30 cellular contexts compared by ENCODE assay signal in genomic region chr13:60121288-60121687, GRCh38.
"Had no signal": no experiment of that assay in that cellular context is flagged by ENCODE, and none has a peak within 500 bp of the region (broad histone marks: within the 10 kb centered on the region; RNA-seq: fewer than 3 reads in every experiment).

No MANE protein-coding gene starts in this region.

- H3K36me3 ChIP-seq: ascending aorta, cardiac muscle cell, colonic mucosa, WERI-Rb-1 had no signal

- DNase-seq: activated CD4-positive, alpha-beta memory T cell treated with anti-CD3 and anti-CD28 coated beads, Interleukin-2, amount 10 ng/mL, durations not matched to agents 7 days and 5 days; activated CD4-positive, alpha-beta T cell treated with anti-CD3 and anti-CD28 coated beads for 1 hour; activated CD4-positive, alpha-beta T cell treated with anti-CD3 and anti-CD28 coated beads for 36 hours; activated CD4-positive, alpha-beta T cell treated with anti-CD3 and anti-CD28 coated beads for 48 hours; activated CD4-positive, alpha-beta T cell treated with anti-CD3 and anti-CD28 coated beads, Interleukin-2, amount 10 ng/mL, durations not matched to agents 7 days and 5 days; activated CD4-positive, alpha-beta T cell treated with anti-CD3 and anti-CD28 coated beads, Interleukin-2, amount 50 U/mL, for 48 hours; activated CD4-positive, CD25-positive, alpha-beta regulatory T cell; activated CD8-positive, alpha-beta memory T cell treated with anti-CD3 and anti-CD28 coated beads for 24 hours; activated CD8-positive, alpha-beta memory T cell treated with anti-CD3 and anti-CD28 coated beads, Interleukin-2, amount 10 ng/mL, durations not matched to agents 7 days and 5 days; activated CD8-positive, alpha-beta memory T cell treated with anti-CD3 and anti-CD28 coated beads, Interleukin-2, amount 50 U/mL, for 48 hours; activated CD8-positive, alpha-beta T cell treated with anti-CD3 and anti-CD28 coated beads, Interleukin-2, amount 10 ng/mL, durations not matched to agents 7 days and 5 days; activated effector memory CD4-positive, alpha-beta T cell treated with Interleukin-2 at 50 U/mL for 16 hours; activated gamma-delta T cell; activated naive CD4-positive, alpha-beta T cell treated with anti-CD3 and anti-CD28 coated beads, Interleukin-2, amount 10 ng/mL, durations not matched to agents 7 days and 5 days; activated naive CD4-positive, alpha-beta T cell treated with Interleukin-2 at 50 U/mL for 16 hours; activated naive CD8-positive, alpha-beta T cell treated with anti-CD3 and anti-CD28 coated beads, Interleukin-2, amount 10 ng/mL, durations not matched to agents 7 days and 5 days; activated naive CD8-positive, alpha-beta T cell treated with anti-CD3 and anti-CD28 coated beads, Interleukin-2, amount 50 U/mL, for 24 hours; activated T-cell treated with anti-CD3 and anti-CD28 coated beads, Interleukin-2, amount 50 U/mL, for 24 hours; activated T-cell treated with anti-CD3 and anti-CD28 coated beads, Interleukin-2, amount 50 U/mL, for 48 hours; amygdala; anterior cingulate cortex; caudate nucleus; cerebellar nuclear complex; colonic mucosa; T-helper 9 cell; WERI-Rb-1 had no signal

- H3K9me3 ChIP-seq: ascending aorta, colonic mucosa had no signal

- H3K4me3 ChIP-seq: ascending aorta, cardiac muscle cell, colonic mucosa had no signal

- H3K4me1 ChIP-seq: ascending aorta, colonic mucosa had no signal

- ATAC-seq: activated CD4-positive, alpha-beta T cell treated with anti-CD3 and anti-CD28 coated beads for 36 hours; activated CD4-positive, CD25-positive, alpha-beta regulatory T cell treated with anti-CD3 and anti-CD28 coated beads, Interleukin-2, amount 50 U/mL, for 24 hours; activated CD8-positive, alpha-beta memory T cell treated with anti-CD3 and anti-CD28 coated beads, Interleukin-2, amount 10 ng/mL, durations not matched to agents 7 days and 5 days; activated CD8-positive, alpha-beta T cell treated with anti-CD3 and anti-CD28 coated beads, Interleukin-2, amount 10 ng/mL, durations not matched to agents 7 days and 5 days; activated naive CD8-positive, alpha-beta T cell treated with anti-CD3 and anti-CD28 coated beads, Interleukin-2, amount 50 U/mL, for 24 hours; WTC11 had no signal

- H3K27me3 ChIP-seq: ascending aorta, cardiac muscle cell, colonic mucosa had no signal

- H3K27ac ChIP-seq: ascending aorta, cardiac muscle cell, colonic mucosa, WERI-Rb-1 had no signal
